ENCODE assay signal across 8 cellular contexts in genomic region chr7:117323877-117324699, GRCh38. TPM values are rescaled to one million over a fixed set of nuclear protein-coding genes. Genes with fewer than 3 reads are reported as not detected.
A peak's percentile ranks its signal among the peaks of the same experiment; 100 is the strongest.
DNase-seq lines count a peak whose midpoint lies in the region; ATAC-seq and TF ChIP-seq lines count a peak whose summit lies in the region.

No MANE protein-coding gene starts in this region.

- peak overlapping the region; percentile 80 for H3K4me3 ChIP-seq in SK-N-MC

- in situ Hi-C loops in KBM-7 (cut with MboI; ENCODE audit: low pct_unique_long_range_greater_than_20kb, low sequenced_read_pairs) = no loop called here

- DNase-seq in ELF-1 (ENCODE audit: low read depth, low spot score) = peak; percentile 49
- DNase-seq in SK-N-MC (ENCODE audit: low read depth, low spot score) = no peak
- peak; percentile 59 for DNase-seq in glutamatergic neuron
- peak in 8 of 10 donors; percentile 12 to 87 (median 28) for DNase-seq in posterior cingulate gyrus
- no peak for DNase-seq in KBM-7
- DNase-seq in GOT3 (lab: John Stamatoyannopoulos, UW) = no peak

- H3K9ac ChIP-seq in SK-N-MC (ENCODE audit: insufficient read length) = no peak overlapping the region

- peaks cover 30% of the 10 kb centered on the region for H3K27me3 Mint-ChIP-seq in glutamatergic neuron (ENCODE audit: unreplicated experiment)

- ATAC-seq in HG02840 (IDR thresholded peaks at IDR 0.05; ENCODE audit: low FRiP score, unreplicated experiment) (no peak), GM18870 (IDR thresholded peaks at IDR 0.05; ENCODE audit: unreplicated experiment) (no peak)

- H3K9me3 ChIP-seq in SK-N-MC (ENCODE audit: low read depth, low read length) = peaks cover 5% of the 10 kb centered on the region; the same call in 1 of the 2 replicates

- H3K9me3 Mint-ChIP-seq in glutamatergic neuron (ENCODE audit: unreplicated experiment) = peaks cover 3% of the 10 kb centered on the region

- no peak overlapping the region for H3K27ac Mint-ChIP-seq in glutamatergic neuron (ENCODE audit: unreplicated experiment)

- peaks cover 17% of the 10 kb centered on the region for H3K36me3 Mint-ChIP-seq in glutamatergic neuron (ENCODE audit: unreplicated experiment)

- H3K27ac ChIP-seq in SK-N-MC = no peak overlapping the region

- H3K4me1 Mint-ChIP-seq in glutamatergic neuron (ENCODE audit: low read depth, unreplicated experiment) = peaks cover 3% of the 10 kb centered on the region

- H3K4me3 Mint-ChIP-seq in glutamatergic neuron (ENCODE audit: unreplicated experiment) = peak overlapping the region; percentile 94

- TF ChIP-seq CTCF in glutamatergic neuron (IDR thresholded peaks at IDR 0.05; ENCODE audit: partially characterized antibody, unreplicated experiment) = no peak

- H3K36me3 ChIP-seq in SK-N-MC (ENCODE audit: insufficient read depth, low read length) = no peaks in the 10 kb centered on the region

- intact Hi-C loops in posterior cingulate gyrus (cut with DNase I) = no loop called here

RNA-seq across cellular contexts. Expression of gene WNT2, which starts 1.2 kb away (rescaled TPM):
- not detected for total RNA-seq in glutamatergic neuron (ENCODE audit: unreplicated experiment)

Comparison
In these comparisons a context has a peak if more than half of its experiments do, and no peak if none do; other contexts are left out.
1. DNase-seq: peak in ELF-1 (single experiment), glutamatergic neuron (single experiment) and posterior cingulate gyrus (8 of 10); none in SK-N-MC (single experiment), KBM-7 (single experiment) and GOT3 (single experiment).